Comparison of ENCODE assay signal across 8 cellular contexts in the genomic region with DNA sequence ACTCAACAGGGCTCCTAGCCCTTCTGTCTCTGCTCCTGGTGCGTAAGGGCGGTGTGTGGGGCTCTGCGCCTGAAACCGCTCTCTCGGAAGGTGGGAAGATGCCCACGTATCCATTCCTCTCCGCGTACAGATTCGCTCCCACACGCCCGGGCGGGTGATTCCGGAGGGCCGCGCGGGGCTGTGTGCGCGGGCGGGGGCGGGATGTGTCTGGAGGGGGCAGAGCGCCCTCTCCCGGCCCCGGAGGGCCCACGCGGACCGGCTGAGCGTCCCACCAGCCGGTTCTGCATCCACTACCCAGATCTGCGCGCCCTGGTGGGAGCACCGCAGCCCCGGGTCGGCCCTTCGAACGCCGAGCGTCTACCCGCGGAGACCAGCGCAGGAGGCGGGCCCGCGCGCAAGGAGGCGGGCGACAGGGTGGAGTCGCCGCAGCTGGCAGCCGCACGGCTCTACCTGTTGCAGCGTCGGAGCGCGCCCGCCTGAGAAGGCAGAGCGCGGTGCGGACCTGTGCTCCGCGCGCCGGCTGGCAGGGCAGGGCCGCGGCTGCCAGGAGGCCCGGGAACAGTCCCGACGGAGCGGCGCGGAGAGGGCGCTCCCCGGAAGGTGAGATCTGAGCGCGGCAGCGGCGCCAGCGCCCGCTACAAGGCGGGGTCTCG. TPM values are rescaled to one million over a fixed set of nuclear protein-coding genes. Genes with fewer than 3 reads are reported as not detected.
DNase-seq lines count a peak whose midpoint lies in the region; ATAC-seq, FAIRE-seq and TF ChIP-seq lines count a peak whose summit lies in the region.

No MANE protein-coding gene starts in this region.

- no peak for TF ChIP-seq POLR2A in GM18505 (IDR thresholded peaks at IDR 0.05; ENCODE audit: borderline replicate concordance, extremely low read depth, insufficient read depth, insufficient read length)

- H3K9me3 ChIP-seq in neuronal stem cell (replicated peaks in 1 of 2; ENCODE audit: control insufficient read depth in 2 of 2, insufficient read depth in 1 of 2, low read depth in 1 of 2, low read length in 2 of 2) (peaks cover 2 to 13% of the 10 kb centered on the region in 2 donors), thymus (ENCODE audit: control insufficient read depth) (peaks cover 1% of the 10 kb centered on the region)

- H3K14ac ChIP-seq in neuronal stem cell (ENCODE audit: low read length): no peak overlapping the region

- H2BK120ac ChIP-seq in neuronal stem cell (ENCODE audit: low read depth, low read length): no peak overlapping the region

- peaks cover 71% of the 10 kb centered on the region for H3K27me3 Mint-ChIP-seq in activated T-helper 1 cell treated with anti-CD3 and anti-CD28 coated beads, Interleukin-12 subunit alpha, Interleukin-12 subunit beta, Interleukin-2, Interleukin-4 antibody, amounts not matched to agents 30 ng/mL and 10 ng/mL and 1 ng/mL, durations not matched to agents 14 hours and 24 hours and 36 hours (ENCODE audit: insufficient read depth)

- no peaks in the 10 kb centered on the region for H3K9me3 Mint-ChIP-seq in activated T-helper 1 cell treated with anti-CD3 and anti-CD28 coated beads, Interleukin-12 subunit alpha, Interleukin-12 subunit beta, Interleukin-2, Interleukin-4 antibody, amounts not matched to agents 30 ng/mL and 10 ng/mL and 1 ng/mL, durations not matched to agents 14 hours and 24 hours and 36 hours

- H3K4me2 ChIP-seq in neuronal stem cell (ENCODE audit: insufficient read depth, low read length, poor library complexity, severe bottlenecking): peak overlapping the region; percentile 98

- no peak overlapping the region for H4K8ac ChIP-seq in neuronal stem cell (ENCODE audit: low read depth, low read length)

- H3K27ac ChIP-seq in ACC112 (ENCODE audit: low read depth, low read length) (no peak overlapping the region), neuronal stem cell (replicated peaks; ENCODE audit: low read length) (no peak overlapping the region), thymus (ENCODE audit: low read depth) (no peak overlapping the region)

- H2BK5ac ChIP-seq in neuronal stem cell (ENCODE audit: low read length): no peak overlapping the region

- intact Hi-C loops in activated T-helper 1 cell treated with anti-CD3 and anti-CD28 coated beads, Interleukin-12 subunit alpha, Interleukin-12 subunit beta, Interleukin-2, Interleukin-4 antibody, amounts not matched to agents 30 ng/mL and 10 ng/mL and 1 ng/mL, durations not matched to agents 14 hours and 24 hours and 36 hours (cut with micrococcal nuclease): loop anchor here (1.0 to 2.0 kb wide), 4 partner anchors 87 to 174 kb away; a partner anchor contains a TSS

- H2AK5ac ChIP-seq in neuronal stem cell (ENCODE audit: low read depth, low read length): no peak overlapping the region

- H3K23ac ChIP-seq in neuronal stem cell (ENCODE audit: low read depth, low read length, poor library complexity): peak overlapping the region; percentile 18

- peak overlapping the region; percentile 79 for H2AFZ ChIP-seq in ACC112 (ENCODE audit: low read length, unreplicated experiment)
- H2AFZ ChIP-seq in neuronal stem cell (ENCODE audit: low read length): peak overlapping the region; percentile 93

- H2BK15ac ChIP-seq in neuronal stem cell (ENCODE audit: low read length): no peak overlapping the region

- peak; percentile 67 for DNase-seq in NCI-H510A (lab: John Stamatoyannopoulos, UW)
- DNase-seq in activated T-helper 1 cell treated with anti-CD3 and anti-CD28 coated beads, Interleukin-12 subunit alpha, Interleukin-12 subunit beta, Interleukin-2, Interleukin-4 antibody, amounts not matched to agents 30 ng/mL and 10 ng/mL and 1 ng/mL, durations not matched to agents 14 hours and 24 hours and 36 hours (ENCODE audit: low spot score): peak; percentile 51
- DNase-seq in frontal cortex (ENCODE audit: low spot score in 2 of 2): peak; percentile 82 to 85
- DNase-seq in neuronal stem cell (ENCODE audit: low spot score): peak; percentile 57

- WGBS in neuronal stem cell (ENCODE audit: extremely low coverage in 2 of 2, insufficient read length in 2 of 2, insufficient replicate concordance in 1 of 2), 2 donors: no CpG with 5 or more reads among the region's 80 CpGs
- WGBS in thymus: 1% methylated on average over 80 of the region's 80 CpGs

- H3K4ac ChIP-seq in neuronal stem cell (ENCODE audit: low read length): no peak overlapping the region

- H3K27ac Mint-ChIP-seq in activated T-helper 1 cell treated with anti-CD3 and anti-CD28 coated beads, Interleukin-12 subunit alpha, Interleukin-12 subunit beta, Interleukin-2, Interleukin-4 antibody, amounts not matched to agents 30 ng/mL and 10 ng/mL and 1 ng/mL, durations not matched to agents 14 hours and 24 hours and 36 hours: no peak overlapping the region

- H3K36me3 ChIP-seq in ACC112 (ENCODE audit: insufficient read depth, low read length) (no peaks in the 10 kb centered on the region), neuronal stem cell (replicated peaks in 1 of 2; ENCODE audit: control insufficient read depth in 2 of 2, insufficient read depth in 2 of 2, low read length in 2 of 2) (no peaks in the 10 kb centered on the region), thymus (ENCODE audit: control insufficient read depth, insufficient read depth) (no peaks in the 10 kb centered on the region)

- H4K91ac ChIP-seq in neuronal stem cell (ENCODE audit: low read depth, low read length, poor library complexity): no peak overlapping the region

- peak overlapping the region; percentile 84 for H3K18ac ChIP-seq in neuronal stem cell (ENCODE audit: low read length)

- H3K79me2 ChIP-seq in ACC112 (ENCODE audit: control insufficient read depth, insufficient read depth, low read length, unreplicated experiment): no peaks in the 10 kb centered on the region

- H3K9ac ChIP-seq in neuronal stem cell (ENCODE audit: low read depth, low read length, poor library complexity): peak overlapping the region; percentile 16

- H3K36me3 Mint-ChIP-seq in activated T-helper 1 cell treated with anti-CD3 and anti-CD28 coated beads, Interleukin-12 subunit alpha, Interleukin-12 subunit beta, Interleukin-2, Interleukin-4 antibody, amounts not matched to agents 30 ng/mL and 10 ng/mL and 1 ng/mL, durations not matched to agents 14 hours and 24 hours and 36 hours (ENCODE audit: low read depth): no peaks in the 10 kb centered on the region

- peaks cover 30% of the 10 kb centered on the region for H3K4me1 Mint-ChIP-seq in activated T-helper 1 cell treated with anti-CD3 and anti-CD28 coated beads, Interleukin-12 subunit alpha, Interleukin-12 subunit beta, Interleukin-2, Interleukin-4 antibody, amounts not matched to agents 30 ng/mL and 10 ng/mL and 1 ng/mL, durations not matched to agents 14 hours and 24 hours and 36 hours (ENCODE audit: low read depth)

- no peak for FAIRE-seq in frontal cortex (lab: Jason Lieb, UNC)

- H3K79me1 ChIP-seq in neuronal stem cell (ENCODE audit: low read depth, low read length): no peaks in the 10 kb centered on the region

- H3K4me1 ChIP-seq in ACC112 (ENCODE audit: control insufficient read depth, insufficient read depth, low read length, unreplicated experiment): no peaks in the 10 kb centered on the region
- H3K4me1 ChIP-seq in neuronal stem cell (ENCODE audit: control insufficient read depth in 2 of 2, insufficient read depth in 1 of 2, low read depth in 1 of 2, low read length in 2 of 2): peaks cover 5 to 10% of the 10 kb centered on the region in 2 donors
- peaks cover 11% of the 10 kb centered on the region for H3K4me1 ChIP-seq in thymus (ENCODE audit: control insufficient read depth, insufficient read depth, low read length)

- H3K4me3 Mint-ChIP-seq in activated T-helper 1 cell treated with anti-CD3 and anti-CD28 coated beads, Interleukin-12 subunit alpha, Interleukin-12 subunit beta, Interleukin-2, Interleukin-4 antibody, amounts not matched to agents 30 ng/mL and 10 ng/mL and 1 ng/mL, durations not matched to agents 14 hours and 24 hours and 36 hours: peak overlapping the region; percentile 73

- H3K27me3 ChIP-seq in ACC112 (ENCODE audit: insufficient read depth, low read length) (peaks cover 93% of the 10 kb centered on the region), neuronal stem cell (ENCODE audit: control insufficient read depth in 3 of 3, insufficient read depth in 3 of 3, low read depth in 1 of 3, low read length in 3 of 3) (peaks cover 30 to 88% (median 55%) of the 10 kb centered on the region in 3 experiments), thymus (ENCODE audit: control insufficient read depth, insufficient read depth) (peaks cover 50% of the 10 kb centered on the region)

- ATAC-seq in GM18505 (IDR thresholded peaks at IDR 0.05; ENCODE audit: unreplicated experiment): peak; percentile 65
- ATAC-seq in HG03045 (IDR thresholded peaks at IDR 0.05; ENCODE audit: unreplicated experiment): peak; percentile 60

- H2BK12ac ChIP-seq in neuronal stem cell (ENCODE audit: low read length): no peak overlapping the region

- H3K4me3 ChIP-seq in ACC112 (ENCODE audit: low read depth, low read length) (peak overlapping the region; percentile 73), neuronal stem cell (ENCODE audit: low read length in 2 of 2) (peak overlapping the region; percentile 40 to 71), thymus (ENCODE audit: low read length) (peak overlapping the region; percentile 50)

RNA-seq across cellular contexts. Expression of a gene that starts 1.4 kb away (rescaled TPM):
- 0.12 TPM in 1 of 2 replicates, not detected in the other for total RNA-seq in activated T-helper 1 cell treated with anti-CD3 and anti-CD28 coated beads, Interleukin-12 subunit alpha, Interleukin-12 subunit beta, Interleukin-2, Interleukin-4 antibody, amounts not matched to agents 30 ng/mL and 10 ng/mL and 1 ng/mL, durations not matched to agents 14 hours and 24 hours and 36 hours
- total RNA-seq in frontal cortex: 0.82 TPM
- polyA plus RNA-seq in neuronal stem cell (2013, experiment 1 of 2): not detected
- not detected for polyA plus RNA-seq in neuronal stem cell (2013, experiment 2 of 2)
- polyA plus RNA-seq in thymus: 1.0 TPM
